In genomic region chr1:89465201-89465600, GRCh38 we compare ENCODE assay signal across 13 cellular contexts. TPM values are rescaled to one million over a fixed set of nuclear protein-coding genes. Genes with fewer than 3 reads are reported as not detected.
DNase-seq lines count a peak whose midpoint lies in the region; ATAC-seq and TF ChIP-seq lines count a peak whose summit lies in the region.
"Had no signal": no experiment of that assay in that cellular context is flagged by ENCODE, and none has a peak within 500 bp of the region (broad histone marks: within the 10 kb centered on the region; RNA-seq: fewer than 3 reads in every experiment).

No MANE protein-coding gene starts in this region.

- no peak overlapping the region for H3K27ac Mint-ChIP-seq in activated T-helper 17 cell treated with anti-CD3 and anti-CD28 coated beads, Interleukin-2, amount 50 U/mL, for 72 hours

- DNase-seq in neuronal stem cell (ENCODE audit: low spot score), result no peak
- no peak for DNase-seq in body of pancreas
- no peak for DNase-seq in NCI-H748 (lab: John Stamatoyannopoulos, UW; ENCODE audit: unreplicated experiment)
- DNase-seq: activated CD8-positive, alpha-beta memory T cell treated with anti-CD3 and anti-CD28 coated beads, Interleukin-2, amount 50 U/mL, for 48 hours; Calu3; dermis blood vessel endothelial cell; NCI-H1417; stimulated activated CD4-positive, alpha-beta T cell treated with anti-CD3 and anti-CD28 coated beads, Interleukin-4, amount 100 ng/mL, for 4 hours had no signal

- peaks cover 31 to 53% (median 41%) of the 10 kb centered on the region in 11 experiments for H3K27me3 ChIP-seq in BLaER1 treated with 17β-estradiol and CSF1 and Interleukin-3, amounts not matched to agents 10 nM and 100 nM
- H3K27me3 ChIP-seq in neuronal stem cell (ENCODE audit: control insufficient read depth in 3 of 3, insufficient read depth in 3 of 3, low read depth in 1 of 3, low read length in 3 of 3) (peaks cover 0 to 4% (median 0%) of the 10 kb centered on the region in 3 experiments), body of pancreas (no peaks in the 10 kb centered on the region)

- intact Hi-C loops in body of pancreas (cut with DNase I), result no loop called here

- H3K14ac ChIP-seq in neuronal stem cell (ENCODE audit: low read length), result no peak overlapping the region

- H2BK12ac ChIP-seq in neuronal stem cell (ENCODE audit: low read length), result no peak overlapping the region

- no peak for TF ChIP-seq POLR2A in body of pancreas (IDR thresholded peaks at IDR 0.05)

- no peak overlapping the region for H3K23ac ChIP-seq in neuronal stem cell (ENCODE audit: low read depth, low read length, poor library complexity)

- H3K4me3 Mint-ChIP-seq in activated T-helper 17 cell treated with anti-CD3 and anti-CD28 coated beads, Interleukin-2, amount 50 U/mL, for 72 hours, result no peak overlapping the region

- TF ChIP-seq CTCF in body of pancreas (IDR thresholded peaks at IDR 0.05), result no peak

- no peak overlapping the region for H3K27ac ChIP-seq in BLaER1 treated with 17β-estradiol and CSF1 and Interleukin-3, amounts not matched to agents 10 nM and 100 nM
- H3K27ac ChIP-seq in neuronal stem cell (replicated peaks; ENCODE audit: low read length), result no peak overlapping the region
- H3K27ac ChIP-seq in body of pancreas, result no peak overlapping the region

- peak overlapping the region in 6 of 11 experiments; percentile 73 to 82 (median 78); a peak in 11 of 22 replicates for H3K4me2 ChIP-seq in BLaER1 treated with 17β-estradiol and CSF1 and Interleukin-3, amounts not matched to agents 10 nM and 100 nM
- no peak overlapping the region for H3K4me2 ChIP-seq in neuronal stem cell (ENCODE audit: insufficient read depth, low read length, poor library complexity, severe bottlenecking)

- peaks cover 34% of the 10 kb centered on the region for H3K27me3 Mint-ChIP-seq in activated T-helper 17 cell treated with anti-CD3 and anti-CD28 coated beads, Interleukin-2, amount 50 U/mL, for 72 hours

- no peaks in the 10 kb centered on the region for H3K9me3 ChIP-seq in BLaER1 treated with 17β-estradiol and CSF1 and Interleukin-3, amounts not matched to agents 10 nM and 100 nM (replicated peaks in 1 of 11)
- no peaks in the 10 kb centered on the region for H3K9me3 ChIP-seq in neuronal stem cell (replicated peaks in 1 of 2; ENCODE audit: control insufficient read depth in 2 of 2, insufficient read depth in 1 of 2, low read depth in 1 of 2, low read length in 2 of 2)
- no peaks in the 10 kb centered on the region for H3K9me3 ChIP-seq in body of pancreas

- no peaks in the 10 kb centered on the region for H3K36me3 ChIP-seq in BLaER1 treated with 17β-estradiol and CSF1 and Interleukin-3, amounts not matched to agents 10 nM and 100 nM
- H3K36me3 ChIP-seq in neuronal stem cell (replicated peaks in 1 of 2; ENCODE audit: control insufficient read depth in 2 of 2, insufficient read depth in 2 of 2, low read length in 2 of 2) (no peaks in the 10 kb centered on the region), body of pancreas (replicated peaks in 1 of 2; ENCODE audit: insufficient read depth in 1 of 2, low read depth in 2 of 2) (no peaks in the 10 kb centered on the region)

- H3K79me1 ChIP-seq in neuronal stem cell (ENCODE audit: low read depth, low read length), result no peaks in the 10 kb centered on the region

- H3K18ac ChIP-seq in neuronal stem cell (ENCODE audit: low read length), result no peak overlapping the region

- H3K4me1 Mint-ChIP-seq in activated T-helper 17 cell treated with anti-CD3 and anti-CD28 coated beads, Interleukin-2, amount 50 U/mL, for 72 hours, result peaks cover 7% of the 10 kb centered on the region

- WGBS in neuronal stem cell (ENCODE audit: extremely low coverage in 2 of 2, insufficient read length in 2 of 2, insufficient replicate concordance in 1 of 2), 2 donors, result no CpG with 5 or more reads among the region's 1 CpG
- 100% methylated on average over 1 of the region's 1 CpG for WGBS in body of pancreas, 2 donors

- ATAC-seq in GM18502 (IDR thresholded peaks at IDR 0.05; ENCODE audit: poor library complexity, unreplicated experiment), result peak; percentile 77
- ATAC-seq in HG03139 (IDR thresholded peaks at IDR 0.05; ENCODE audit: unreplicated experiment), result peak; percentile 63
- peak; percentile 95 for ATAC-seq in activated T-helper 17 cell treated with anti-CD3 and anti-CD28 coated beads, Interleukin-2, amount 50 U/mL, for 72 hours (replicated peaks)
- ATAC-seq in HG03025 (IDR thresholded peaks at IDR 0.05; ENCODE audit: low FRiP score, unreplicated experiment), result no peak
- ATAC-seq in body of pancreas, result no peak

- no peaks in the 10 kb centered on the region for H3K9me3 Mint-ChIP-seq in activated T-helper 17 cell treated with anti-CD3 and anti-CD28 coated beads, Interleukin-2, amount 50 U/mL, for 72 hours

- H4K8ac ChIP-seq in neuronal stem cell (ENCODE audit: low read depth, low read length), result no peak overlapping the region

- H4K91ac ChIP-seq in neuronal stem cell (ENCODE audit: low read depth, low read length, poor library complexity), result no peak overlapping the region

- H3K4me3 ChIP-seq in BLaER1 treated with 17β-estradiol and CSF1 and Interleukin-3, amounts not matched to agents 10 nM and 100 nM, result no peak overlapping the region
- H3K4me3 ChIP-seq in neuronal stem cell (ENCODE audit: low read length in 2 of 2) (no peak overlapping the region), body of pancreas (no peak overlapping the region)

- H2AFZ ChIP-seq in neuronal stem cell (ENCODE audit: low read length), result no peak overlapping the region

- H2BK15ac ChIP-seq in neuronal stem cell (ENCODE audit: low read length), result no peak overlapping the region

- peaks cover 19 to 44% (median 29%) of the 10 kb centered on the region in 10 experiments for H3K4me1 ChIP-seq in BLaER1 treated with 17β-estradiol and CSF1 and Interleukin-3, amounts not matched to agents 10 nM and 100 nM
- H3K4me1 ChIP-seq in neuronal stem cell (ENCODE audit: control insufficient read depth in 2 of 2, insufficient read depth in 1 of 2, low read depth in 1 of 2, low read length in 2 of 2) (no peaks in the 10 kb centered on the region), body of pancreas (no peaks in the 10 kb centered on the region)

- H2BK120ac ChIP-seq in neuronal stem cell (ENCODE audit: low read depth, low read length), result no peak overlapping the region

- H2AK5ac ChIP-seq in neuronal stem cell (ENCODE audit: low read depth, low read length), result no peak overlapping the region

- no peaks in the 10 kb centered on the region for H3K36me3 Mint-ChIP-seq in activated T-helper 17 cell treated with anti-CD3 and anti-CD28 coated beads, Interleukin-2, amount 50 U/mL, for 72 hours (ENCODE audit: low read depth)

- no peak overlapping the region for H3K9ac ChIP-seq in BLaER1 treated with 17β-estradiol and CSF1 and Interleukin-3, amounts not matched to agents 10 nM and 100 nM
- no peak overlapping the region for H3K9ac ChIP-seq in neuronal stem cell (ENCODE audit: low read depth, low read length, poor library complexity)

- no peaks in the 10 kb centered on the region; a peak in 2 of 22 replicates for H4K20me1 ChIP-seq in BLaER1 treated with 17β-estradiol and CSF1 and Interleukin-3, amounts not matched to agents 10 nM and 100 nM

- H3K4ac ChIP-seq in neuronal stem cell (ENCODE audit: low read length), result no peak overlapping the region

- no peak overlapping the region for H2BK5ac ChIP-seq in neuronal stem cell (ENCODE audit: low read length)

RNA-seq across cellular contexts. Expression of gene LRRC8B, which starts 59.4 kb away (rescaled TPM):
- 10 to 100 TPM; 16.3 to 45.8 TPM for total RNA-seq in activated T-helper 17 cell treated with anti-CD3 and anti-CD28 coated beads, Interleukin-2, amount 50 U/mL, for 72 hours
- 14.1 TPM for polyA plus RNA-seq in neuronal stem cell (2013, experiment 1 of 2)
- polyA plus RNA-seq in neuronal stem cell (2013, experiment 2 of 2), result 15.2 TPM
- total RNA-seq in body of pancreas, result 10 to 100 TPM in 1 of 2 donors, 1 to 10 TPM in 1; 6.0 to 23.4 TPM

Comparison
In these comparisons a context has a peak if more than half of its experiments do, and no peak if none do; other contexts are left out.
1. ATAC-seq: peak in GM18502 (single experiment), HG03139 (single experiment) and activated T-helper 17 cell treated with anti-CD3 and anti-CD28 coated beads, Interleukin-2, amount 50 U/mL, for 72 hours (single experiment); none in HG03025 (single experiment) and body of pancreas (single experiment).